ENCODE assay signal across 11 cellular contexts in genomic region chr9:88746029-88746743, GRCh38.
DNase-seq lines count a peak whose midpoint lies in the region; ATAC-seq and TF ChIP-seq lines count a peak whose summit lies in the region.
"Had no signal": no experiment of that assay in that cellular context is flagged by ENCODE, and none has a peak within 500 bp of the region (broad histone marks: within the 10 kb centered on the region; RNA-seq: fewer than 3 reads in every experiment).

No MANE protein-coding gene starts in this region.

- H3K18ac ChIP-seq in IMR-90 (ENCODE audit: low read depth, low read length), result peak overlapping the region; percentile 64
- H3K18ac ChIP-seq in mesendoderm (ENCODE audit: low read length), result peak overlapping the region; percentile 62

- H3K56ac ChIP-seq in IMR-90 (ENCODE audit: extremely low read depth, insufficient read depth, low read length) (peak overlapping the region; percentile 63; the same call in 1 of the 2 replicates), mesendoderm (ENCODE audit: low read length) (peak overlapping the region; percentile 12)

- dilution Hi-C loops in IMR-90 (cut with HindIII; ENCODE audit: low sequenced_read_pairs, unreplicated experiment), result no loop called here

- H2BK5ac ChIP-seq in IMR-90 (ENCODE audit: low read depth, low read length, poor library complexity, severe bottlenecking), result peak overlapping the region; percentile 86
- no peak overlapping the region for H2BK5ac ChIP-seq in mesendoderm (ENCODE audit: low read length)

- no peak for TF ChIP-seq EP300 in upper lobe of left lung (IDR thresholded peaks at IDR 0.05)

- H2AK9ac ChIP-seq in IMR-90 (replicated peaks; ENCODE audit: low read depth, low read length, poor library complexity), result peak overlapping the region; percentile 11

- no peaks in the 10 kb centered on the region for H3K79me2 ChIP-seq in mesendoderm (ENCODE audit: control insufficient read depth, insufficient read depth, low read length)

- H2BK120ac ChIP-seq in IMR-90 (ENCODE audit: low read depth, low read length) (peak overlapping the region; percentile 98), mesendoderm (ENCODE audit: low read depth, low read length) (no peak overlapping the region)

- no peaks in the 10 kb centered on the region for H3K9me3 Mint-ChIP-seq in activated CD4-positive, alpha-beta memory T cell treated with anti-CD3 and anti-CD28 coated beads, Interleukin-2, amount 10 ng/mL, durations not matched to agents 7 days and 5 days

- POLR2A ChIA-PET in IMR-90 (lab: Charles Lee; ENCODE audit: unreplicated experiment), result no interaction called here
- POLR2A ChIA-PET in activated CD4-positive, alpha-beta memory T cell treated with anti-CD3 and anti-CD28 coated beads, Interleukin-2, amount 10 ng/mL, durations not matched to agents 7 days and 5 days (lab: Charles Lee), result no interaction called here

- CTCF ChIA-PET in IMR-90 (lab: Yijun Ruan, JAX), result interaction anchor here (1.2 to 1.4 kb wide), 2 partner anchors 10 to 243 kb away, joined by 3 read pairs; no protein-coding TSS in a partner anchor
- CTCF ChIA-PET in activated CD4-positive, alpha-beta memory T cell treated with anti-CD3 and anti-CD28 coated beads, Interleukin-2, amount 10 ng/mL, durations not matched to agents 7 days and 5 days (lab: Charles Lee), result interaction anchor here (0.7 to 1.1 kb wide), 2 partner anchors 255 to 796 kb away, joined by 3 read pairs; no protein-coding TSS in a partner anchor

- H3K4ac ChIP-seq in IMR-90 (ENCODE audit: low read depth, low read length) (peak overlapping the region; percentile 97), mesendoderm (ENCODE audit: low read depth, low read length) (no peak overlapping the region)

- in situ Hi-C loops in IMR-90 (cut with MboI; ENCODE audit: low sequenced_read_pairs), result no loop called here

- peak overlapping the region; percentile 96 for H2BK20ac ChIP-seq in IMR-90 (ENCODE audit: low read depth, low read length)

- H4K8ac ChIP-seq in IMR-90 (ENCODE audit: low read depth in 2 of 2, low read length in 2 of 2), result peak overlapping the region in 1 of 2 experiments; percentile 95; a peak in 2 of 4 replicates
- no peak overlapping the region for H4K8ac ChIP-seq in mesendoderm (ENCODE audit: low read depth, low read length)

- DNase-seq in IMR-90 (peak; percentile 95), dedifferentiated amniotic fluid mesenchymal stem cell (ENCODE audit: extremely low spot score) (peak; percentile 92), mesendoderm (no peak), upper lobe of left lung (peak in 1 of 2 donors; percentile 39), LoVo (ENCODE audit: low spot score) (no peak), amygdala (lab: John Stamatoyannopoulos, UW) (no peak)
- no peak for DNase-seq in activated CD4-positive, alpha-beta memory T cell treated with anti-CD3 and anti-CD28 coated beads, Interleukin-2, amount 10 ng/mL, durations not matched to agents 7 days and 5 days
- DNase-seq: activated T-cell treated with anti-CD3 and anti-CD28 coated beads, Interleukin-2, amount 50 U/mL, for 48 hours; hippocampal formation; SJCRH30 had no signal

- BruUV-seq in IMR-90 (replicated peaks; lab: Mats Ljungman, UMichigan), result no TSS peak

- H3K27me3 Mint-ChIP-seq in activated CD4-positive, alpha-beta memory T cell treated with anti-CD3 and anti-CD28 coated beads, Interleukin-2, amount 10 ng/mL, durations not matched to agents 7 days and 5 days, result no peaks in the 10 kb centered on the region

- no peak overlapping the region for H3K4me3 Mint-ChIP-seq in activated CD4-positive, alpha-beta memory T cell treated with anti-CD3 and anti-CD28 coated beads, Interleukin-2, amount 10 ng/mL, durations not matched to agents 7 days and 5 days

- no peak overlapping the region for H3K27ac Mint-ChIP-seq in activated CD4-positive, alpha-beta memory T cell treated with anti-CD3 and anti-CD28 coated beads, Interleukin-2, amount 10 ng/mL, durations not matched to agents 7 days and 5 days

- TF ChIP-seq POLR2A in IMR-90 (IDR thresholded peaks at IDR 0.05; ENCODE audit: low read depth, low read length), result no peak
- TF ChIP-seq POLR2A in upper lobe of left lung (IDR thresholded peaks at IDR 0.05), result no peak

- intact Hi-C loops in IMR-90 (cut with micrococcal nuclease), result loop anchor here (1.0 to 10.0 kb wide), 8 partner anchors 21 to 569 kb away; partner anchors contain the start of genes CKS2, SECISBP2 and SHC3

- H3K27me3 ChIP-seq in IMR-90 (ENCODE audit: control insufficient read depth, insufficient read depth, low read length) (no peaks in the 10 kb centered on the region), mesendoderm (ENCODE audit: insufficient read depth, low read length, poor library complexity) (no peaks in the 10 kb centered on the region), upper lobe of left lung (no peaks in the 10 kb centered on the region)

- no peaks in the 10 kb centered on the region for H3K4me1 Mint-ChIP-seq in activated CD4-positive, alpha-beta memory T cell treated with anti-CD3 and anti-CD28 coated beads, Interleukin-2, amount 10 ng/mL, durations not matched to agents 7 days and 5 days

- TF ChIP-seq CTCF in IMR-90 (conservative IDR thresholded peaks at IDR 0.05; ENCODE audit: low read depth, low read length) (no peak), upper lobe of left lung (IDR thresholded peaks at IDR 0.05) (no peak)

- peak overlapping the region; percentile 33; the same call in 1 of the 2 replicates for H4K5ac ChIP-seq in IMR-90 (ENCODE audit: low read depth, low read length)
- no peak overlapping the region for H4K5ac ChIP-seq in mesendoderm (ENCODE audit: low read length)

- H3K9me3 ChIP-seq in IMR-90 (ENCODE audit: control insufficient read depth, insufficient read depth, low read length), result peaks cover 2% of the 10 kb centered on the region; the same call in 1 of the 2 replicates
- no peaks in the 10 kb centered on the region for H3K9me3 ChIP-seq in upper lobe of left lung
- H3K9me3 ChIP-seq: SJCRH30 had no signal

- H4K91ac ChIP-seq in IMR-90 (ENCODE audit: insufficient read depth, low read depth, low read length), result peak overlapping the region; percentile 95; the same call in 1 of the 2 replicates

- H3K4me1 ChIP-seq in IMR-90 (ENCODE audit: control insufficient read depth, insufficient read depth, low read length) (peaks cover 40% of the 10 kb centered on the region), mesendoderm (ENCODE audit: control insufficient read depth, low read depth, low read length) (peaks cover 2% of the 10 kb centered on the region), upper lobe of left lung (peaks cover 0 to 12% (median 6%) of the 10 kb centered on the region in 4 donors)
- H3K4me1 ChIP-seq: SJCRH30 had no signal

- H4K20me1 ChIP-seq in IMR-90 (ENCODE audit: insufficient read depth, low read length), result 0 out of 2 replicates have a peak, but pooled peaks cover 3% of the 10 kb centered on the region

- H3K27ac ChIP-seq in IMR-90 (ENCODE audit: insufficient read depth, low read length), result peak overlapping the region; percentile 93; the same call in 1 of the 2 replicates
- peak overlapping the region; percentile 93 for H3K27ac ChIP-seq in mesendoderm (ENCODE audit: low read depth, low read length)
- H3K27ac ChIP-seq in upper lobe of left lung, result peak overlapping the region in 2 of 4 donors; percentile 4 to 11
- H3K27ac ChIP-seq: SJCRH30 had no signal

- H2AK5ac ChIP-seq in IMR-90 (ENCODE audit: low read depth, low read length) (peak overlapping the region; percentile 20; the same call in 1 of the 2 replicates), mesendoderm (ENCODE audit: low read length) (no peak overlapping the region)

- H3K9ac ChIP-seq in IMR-90 (ENCODE audit: low read depth, low read length), result peak overlapping the region; percentile 66
- no peak overlapping the region for H3K9ac ChIP-seq in mesendoderm (ENCODE audit: low read length)

- H3K36me3 ChIP-seq in IMR-90 (ENCODE audit: control insufficient read depth, insufficient read depth, low read length), result no peaks in the 10 kb centered on the region
- no peaks in the 10 kb centered on the region for H3K36me3 ChIP-seq in mesendoderm (ENCODE audit: control insufficient read depth, insufficient read depth, low read length)
- H3K36me3 ChIP-seq in upper lobe of left lung, result no peaks in the 10 kb centered on the region
- H3K36me3 ChIP-seq: SJCRH30 had no signal

- peak overlapping the region; percentile 95 for H3K23ac ChIP-seq in IMR-90 (ENCODE audit: low read depth, low read length)
- H3K23ac ChIP-seq in mesendoderm (ENCODE audit: low read length), result no peak overlapping the region

- H3K4me2 ChIP-seq in IMR-90 (ENCODE audit: low read depth, low read length) (peak overlapping the region; percentile 18; the same call in 1 of the 2 replicates), mesendoderm (ENCODE audit: low read length) (no peak overlapping the region)

- ATAC-seq in IMR-90 (ENCODE audit: low read depth) (peak; percentile 87), upper lobe of left lung (ENCODE audit: low FRiP score in 2 of 2) (peak; percentile 48 to 75)
- ATAC-seq: GM12878 had no signal

- H3K79me1 ChIP-seq in IMR-90 (ENCODE audit: low read depth in 1 of 2, low read length in 2 of 2) (no peaks in the 10 kb centered on the region), mesendoderm (ENCODE audit: low read length) (no peaks in the 10 kb centered on the region)

- H2BK15ac ChIP-seq in IMR-90 (ENCODE audit: low read depth, low read length) (no peak overlapping the region; the same call in 2 of the 3 replicates), mesendoderm (replicated peaks; ENCODE audit: low read depth) (no peak overlapping the region)

- H3K9me1 ChIP-seq in IMR-90 (ENCODE audit: insufficient read depth, low read length), result peaks cover 24% of the 10 kb centered on the region

- H3K14ac ChIP-seq in IMR-90 (replicated peaks; ENCODE audit: low read depth, low read length), result peak overlapping the region; percentile 70; the same call in 1 of the 2 replicates

- WGBS in IMR-90 (ENCODE audit: extremely low coverage in 2 of 2, insufficient read length in 1 of 2), 2 experiments, result 0% methylated on average over 1 of the region's 6 CpGs; no CpG with 5 or more reads in 1 of the 2 experiments
- no CpG with 5 or more reads among the region's 6 CpGs for WGBS in mesendoderm (ENCODE audit: extremely low coverage, insufficient coverage, low lambda C conversion rate)
- 44 to 51% methylated on average over 6 of the region's 6 CpGs for WGBS in upper lobe of left lung, 2 donors

- TF ChIP-seq RAD21 in IMR-90 (IDR thresholded peaks at IDR 0.05; ENCODE audit: low read length), result peak; percentile 31; the same call in 1 of the 2 replicates

- no peaks in the 10 kb centered on the region for H3K36me3 Mint-ChIP-seq in activated CD4-positive, alpha-beta memory T cell treated with anti-CD3 and anti-CD28 coated beads, Interleukin-2, amount 10 ng/mL, durations not matched to agents 7 days and 5 days (ENCODE audit: low read depth)

- no peak overlapping the region for H3K4me3 ChIP-seq in IMR-90 (ENCODE audit: insufficient read depth, low read depth, low read length)
- H3K4me3 ChIP-seq in mesendoderm (ENCODE audit: low read length), result no peak overlapping the region
- H3K4me3 ChIP-seq in upper lobe of left lung, result no peak overlapping the region
- H3K4me3 ChIP-seq: GM12878, SJCRH30 had no signal

- peak overlapping the region; percentile 2 for H2AFZ ChIP-seq in IMR-90 (replicated peaks; ENCODE audit: low read length, poor library complexity)

TF ChIP-seq in IMR-90, 13 proteins besides CTCF, POLR2A, EP300 and RAD21 (continues in another document):
- TF ChIP-seq CHD1 (IDR thresholded peaks at IDR 0.05; ENCODE audit: low read depth, low read length) (no peak), MXI1 (IDR thresholded peaks at IDR 0.05; ENCODE audit: borderline replicate concordance, low read depth, low read length) (no peak)

Comparison
In these comparisons a context has a peak if more than half of its experiments do, and no peak if none do; other contexts are left out.
1. DNase-seq: peak in IMR-90 (single experiment) and dedifferentiated amniotic fluid mesenchymal stem cell (single experiment); none in mesendoderm (single experiment), activated CD4-positive, alpha-beta memory T cell treated with anti-CD3 and anti-CD28 coated beads, Interleukin-2, amount 10 ng/mL, durations not matched to agents 7 days and 5 days (single experiment), LoVo (single experiment) and amygdala (0 of 56).